13 cellular contexts compared by ENCODE assay signal in genomic region chr5:80963966-80964481, GRCh38. TPM values are rescaled to one million over a fixed set of nuclear protein-coding genes. Genes with fewer than 3 reads are reported as not detected.
DNase-seq lines count a peak whose midpoint lies in the region; ATAC-seq, FAIRE-seq and TF ChIP-seq lines count a peak whose summit lies in the region.
"Had no signal": no experiment of that assay in that cellular context is flagged by ENCODE, and none has a peak within 500 bp of the region (broad histone marks: within the 10 kb centered on the region; RNA-seq: fewer than 3 reads in every experiment).

No MANE protein-coding gene starts in this region.

- H3K36me3 ChIP-seq in left lung: no peaks in the 10 kb centered on the region
- H3K36me3 ChIP-seq: transverse colon had no signal

- intact Hi-C loops in activated CD8-positive, alpha-beta T cell treated with anti-CD3 and anti-CD28 coated beads for 36 hours (cut with micrococcal nuclease): loop anchor here (2.0 to 10.0 kb wide), 3 partner anchors 43 to 209 kb away; no protein-coding TSS in a partner anchor
- intact Hi-C loops in left lung (cut with DNase I): no loop called here

- FAIRE-seq in A549 (lab: Jason Lieb, UNC): peak; percentile 46

- peaks cover 58% of the 10 kb centered on the region for H3K4me1 Mint-ChIP-seq in activated CD8-positive, alpha-beta T cell treated with anti-CD3 and anti-CD28 coated beads for 36 hours (ENCODE audit: low read depth)

- peaks cover 47% of the 10 kb centered on the region for H3K4me1 ChIP-seq in A549
- H3K4me1 ChIP-seq in left lung: peaks cover 6 to 17% of the 10 kb centered on the region in 2 donors
- H3K4me1 ChIP-seq in foreskin keratinocyte: peaks cover 14% of the 10 kb centered on the region

- TF ChIP-seq CTCF in A549 (IDR thresholded peaks at IDR 0.05) (no peak), fibroblast of villous mesenchyme (IDR thresholded peaks at IDR 0.05; ENCODE audit: insufficient read depth, low read depth, low read length) (no peak), left lung (IDR thresholded peaks at IDR 0.05) (no peak), foreskin keratinocyte (conservative IDR thresholded peaks at IDR 0.05) (no peak)
- TF ChIP-seq CTCF in activated CD8-positive, alpha-beta T cell treated with anti-CD3 and anti-CD28 coated beads for 36 hours (IDR thresholded peaks at IDR 0.05): no peak

- H3K27ac ChIP-seq in A549: peak overlapping the region in 1 of 2 experiments; percentile 66; a peak in 3 of 6 replicates
- H3K27ac ChIP-seq in left lung: peak overlapping the region in 1 of 2 donors; percentile 16
- no peak overlapping the region for H3K27ac ChIP-seq in foreskin keratinocyte
- H3K27ac ChIP-seq: PC-9, transverse colon had no signal

- DNase-seq in A549 (ENCODE audit: low read depth in 1 of 2, low spot score in 1 of 2): no peak
- peak; percentile 62 for DNase-seq in EH (ENCODE audit: low read depth)
- no peak for DNase-seq in activated CD8-positive, alpha-beta T cell treated with anti-CD3 and anti-CD28 coated beads for 36 hours
- peak; percentile 54 for DNase-seq in fibroblast of villous mesenchyme (ENCODE audit: low read depth)
- DNase-seq in left lung: no peak
- no peak for DNase-seq in NCI-H774 (lab: John Stamatoyannopoulos, UW)
- DNase-seq in NCI-H128 (lab: John Stamatoyannopoulos, UW; ENCODE audit: unreplicated experiment): no peak
- DNase-seq in foreskin keratinocyte: no peak
- DNase-seq: NCI-H2171, PC-9, retina, transverse colon had no signal

- H3K4me3 ChIP-seq in A549 (no peak overlapping the region), fibroblast of villous mesenchyme (ENCODE audit: low read depth, low read length) (no peak overlapping the region), left lung (no peak overlapping the region)
- H3K4me3 ChIP-seq: coronary artery, PC-9, transverse colon had no signal

- POLR2A ChIA-PET in A549 (lab: Yijun Ruan, JAX): no interaction called here
- POLR2A ChIA-PET in activated CD8-positive, alpha-beta T cell treated with anti-CD3 and anti-CD28 coated beads for 36 hours (lab: Charles Lee): interaction anchor here (0.6 to 1.5 kb wide), 4 partner anchors 11 to 109 kb away, joined by 3 to 4 read pairs (median 3); no protein-coding TSS in a partner anchor

- peaks cover 1% of the 10 kb centered on the region for H3K9me3 Mint-ChIP-seq in activated CD8-positive, alpha-beta T cell treated with anti-CD3 and anti-CD28 coated beads for 36 hours

- H3K4me2 ChIP-seq in A549: peak overlapping the region; percentile 62
- H3K4me2 ChIP-seq: PC-9 had no signal

- H3K9me3 ChIP-seq in A549: no peaks in the 10 kb centered on the region
- H3K9me3 ChIP-seq in left lung: no peaks in the 10 kb centered on the region
- H3K9me3 ChIP-seq: transverse colon had no signal

- ATAC-seq in A549: no peak
- ATAC-seq in activated CD8-positive, alpha-beta T cell treated with anti-CD3 and anti-CD28 coated beads for 36 hours: no peak
- ATAC-seq in left lung: no peak
- ATAC-seq in foreskin keratinocyte: no peak

- TF ChIP-seq RAD21 in A549 (conservative IDR thresholded peaks at IDR 0.05 in 1 of 2, IDR thresholded peaks at IDR 0.05 in 1 of 2): no peak

- TF ChIP-seq POLR2A in A549 (IDR thresholded peaks at IDR 0.05; ENCODE audit: low read length): no peak

- 36% methylated on average over 3 of the region's 3 CpGs for WGBS in A549 (ENCODE audit: missing lambda C conversion rate)

- H3K27me3 ChIP-seq in left lung (peaks cover 32 to 74% of the 10 kb centered on the region in 2 donors), foreskin keratinocyte (peaks cover 57% of the 10 kb centered on the region)

- H3K36me3 Mint-ChIP-seq in activated CD8-positive, alpha-beta T cell treated with anti-CD3 and anti-CD28 coated beads for 36 hours (ENCODE audit: low read depth): peaks cover 9% of the 10 kb centered on the region

- peak overlapping the region; percentile 54 for H3K4me3 Mint-ChIP-seq in activated CD8-positive, alpha-beta T cell treated with anti-CD3 and anti-CD28 coated beads for 36 hours

- peak overlapping the region; percentile 60 for H3K27ac Mint-ChIP-seq in activated CD8-positive, alpha-beta T cell treated with anti-CD3 and anti-CD28 coated beads for 36 hours

- no peaks in the 10 kb centered on the region for H3K27me3 Mint-ChIP-seq in activated CD8-positive, alpha-beta T cell treated with anti-CD3 and anti-CD28 coated beads for 36 hours

- CTCF ChIA-PET in A549 (lab: Yijun Ruan, JAX): interaction anchor here (0.6 kb wide), 1 partner anchor 500 kb away, joined by 3 read pairs; no protein-coding TSS in a partner anchor
- CTCF ChIA-PET in activated CD8-positive, alpha-beta T cell treated with anti-CD3 and anti-CD28 coated beads for 36 hours (lab: Charles Lee): interaction anchor here (1.1 to 1.6 kb wide), 3 partner anchors 11 to 218 kb away, joined by 3 to 4 read pairs (median 3); no protein-coding TSS in a partner anchor

- no peak for TF ChIP-seq EP300 in A549 (IDR thresholded peaks at IDR 0.05)

TF ChIP-seq in A549, 52 proteins besides CTCF, POLR2A, EP300 and RAD21:
- TF ChIP-seq CHD2 (IDR thresholded peaks at IDR 0.05; ENCODE audit: low read length, partially characterized antibody) (no peak), ATOH8 (CRISPR knock-in tag; IDR thresholded peaks at IDR 0.05; ENCODE audit: low read depth) (no peak)
TF ChIP-seq in A549: peak in this region for 0.

RNA-seq across cellular contexts. Expression of gene RASGRF2, which starts 3.9 kb away (rescaled TPM):
- polyA plus RNA-seq in A549 (2011; rRNA removed) (2.1 TPM in 2 replicates), A549 (2017; fragmentation: RNase III; extraction: RNeasy Plus Mini Kit Qiagen cat#74134 plus additional on column Dnase treatment) (1.4 to 2.2 TPM (median 1.8 TPM) in 3 replicates), foreskin keratinocyte (not detected in 2 replicates)
- polyA plus RNA-seq in A549 (2012; cell fraction: cytosol; rRNA removed): 0.27 and 0.29 TPM in 2 replicates
- polyA plus RNA-seq in A549 (2012; cell fraction: nucleus; rRNA removed): 0.35 and 0.42 TPM in 2 replicates
- 2.9 and 3.1 TPM in 2 replicates for polyA minus RNA-seq in A549 (2011; rRNA and poly(A)+ RNA removed)
- 10 to 100 TPM; 14.9 to 15.8 TPM for total RNA-seq in activated CD8-positive, alpha-beta T cell treated with anti-CD3 and anti-CD28 coated beads for 36 hours
- total RNA-seq in fibroblast of villous mesenchyme (3.9 and 9.0 TPM in 2 replicates), left lung (1 to 10 TPM; 7.0 to 7.5 TPM), foreskin keratinocyte (0.04 TPM in 1 of 2 replicates, not detected in the other)

Comparison
In these comparisons a context has a peak if more than half of its experiments do, and no peak if none do; other contexts are left out.
1. DNase-seq: peak in EH (single experiment) and fibroblast of villous mesenchyme (single experiment); none in A549 (0 of 2), activated CD8-positive, alpha-beta T cell treated with anti-CD3 and anti-CD28 coated beads for 36 hours (single experiment), left lung (0 of 2), NCI-H774 (single experiment), NCI-H128 (single experiment) and foreskin keratinocyte (0 of 2).